ENCODE assay signal across 16 cellular contexts in the genomic region with DNA sequence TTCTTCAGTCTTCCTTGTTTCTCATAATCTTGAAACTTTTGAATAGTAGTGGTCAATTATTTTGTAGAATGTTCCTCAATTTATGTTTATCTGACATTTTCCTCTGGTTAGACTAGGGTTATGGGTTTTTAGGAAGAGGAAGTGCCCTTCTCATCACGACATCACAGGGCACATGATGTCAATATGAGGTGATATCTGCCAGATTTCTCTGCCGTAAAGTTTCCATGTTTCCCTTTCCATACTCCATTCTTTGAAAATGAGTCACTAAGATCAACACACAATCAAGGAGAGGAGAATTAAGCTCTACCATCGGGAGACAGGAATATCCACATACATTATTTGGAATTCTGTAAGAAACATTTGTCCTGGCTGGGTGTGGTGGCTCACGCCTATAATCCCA. TPM values are rescaled to one million over a fixed set of nuclear protein-coding genes. Genes with fewer than 3 reads are reported as not detected.
DNase-seq lines count a peak whose midpoint lies in the region; TF ChIP-seq lines count a peak whose summit lies in the region.
"Had no signal": no experiment of that assay in that cellular context is flagged by ENCODE, and none has a peak within 500 bp of the region (broad histone marks: within the 10 kb centered on the region; RNA-seq: fewer than 3 reads in every experiment).

No MANE protein-coding gene starts in this region.

- H3K36me3 Mint-ChIP-seq in osteocyte (ENCODE audit: unreplicated experiment) (peaks cover 5% of the 10 kb centered on the region), immature natural killer cell (no peaks in the 10 kb centered on the region)

- H3K27me3 Mint-ChIP-seq in osteocyte (ENCODE audit: unreplicated experiment): no peaks in the 10 kb centered on the region
- H3K27me3 Mint-ChIP-seq in immature natural killer cell (ENCODE audit: low read depth in 3 of 3): peaks cover 0 to 5% (median 1%) of the 10 kb centered on the region in 3 donors

- DNase-seq in GM03348 (ENCODE audit: low spot score): peak; percentile 24
- peak; percentile 60 for DNase-seq in OCI-M1 (lab: John Stamatoyannopoulos, UW)
- peak; percentile 70 to 75 for DNase-seq in dermis microvascular lymphatic vessel endothelial cell (ENCODE audit: low read depth in 2 of 2)
- no peak for DNase-seq in osteocyte (ENCODE audit: extremely low spot score, unreplicated experiment)
- DNase-seq in NCI-H2227 (lab: John Stamatoyannopoulos, UW; ENCODE audit: unreplicated experiment): no peak
- DNase-seq in right atrium auricular region (ENCODE audit: low spot score): no peak
- DNase-seq in immature natural killer cell: no peak
- no peak for DNase-seq in inferior parietal cortex (ENCODE audit: extremely low spot score)
- DNase-seq: activated CD8-positive, alpha-beta memory T cell treated with anti-CD3 and anti-CD28 coated beads, Interleukin-2, amount 50 U/mL, for 4 hours; DMS79; lower lobe of right lung; NCI-H1092; NCI-H774; psoas muscle had no signal

- no peaks in the 10 kb centered on the region for H3K36me3 ChIP-seq in right atrium auricular region
- H3K36me3 ChIP-seq: lower lobe of right lung, thoracic aorta had no signal

- H3K9me3 ChIP-seq in right atrium auricular region: no peaks in the 10 kb centered on the region
- H3K9me3 ChIP-seq: body of pancreas, lower lobe of right lung, psoas muscle, thoracic aorta had no signal

- peaks cover 5% of the 10 kb centered on the region for H3K9me3 Mint-ChIP-seq in osteocyte (ENCODE audit: unreplicated experiment)
- H3K9me3 Mint-ChIP-seq in immature natural killer cell: no peaks in the 10 kb centered on the region

- H3K4me1 ChIP-seq in right atrium auricular region: no peaks in the 10 kb centered on the region
- H3K4me1 ChIP-seq: body of pancreas, lower lobe of right lung, psoas muscle had no signal

- no peak overlapping the region for H3K27ac ChIP-seq in right atrium auricular region
- H3K27ac ChIP-seq: body of pancreas, lower lobe of right lung, psoas muscle had no signal

- peak overlapping the region; percentile 89 for H3K27ac Mint-ChIP-seq in osteocyte (ENCODE audit: unreplicated experiment)
- no peak overlapping the region for H3K27ac Mint-ChIP-seq in immature natural killer cell

- TF ChIP-seq CTCF in osteocyte (IDR thresholded peaks at IDR 0.05) (no peak), right atrium auricular region (IDR thresholded peaks at IDR 0.05) (no peak)

- no peaks in the 10 kb centered on the region for H3K27me3 ChIP-seq in right atrium auricular region
- H3K27me3 ChIP-seq: body of pancreas had no signal

- H3K4me1 Mint-ChIP-seq in osteocyte (ENCODE audit: unreplicated experiment) (peaks cover 15% of the 10 kb centered on the region), immature natural killer cell (no peaks in the 10 kb centered on the region)

- H3K4me3 Mint-ChIP-seq in osteocyte (ENCODE audit: unreplicated experiment) (no peak overlapping the region), immature natural killer cell (no peak overlapping the region)

- H3K4me3 ChIP-seq in right atrium auricular region: no peak overlapping the region
- H3K4me3 ChIP-seq: body of pancreas, lower lobe of right lung, psoas muscle, thoracic aorta had no signal

RNA-seq across cellular contexts. Expression of gene RP2, which starts 28.4 kb away (rescaled TPM):
- total RNA-seq in dermis microvascular lymphatic vessel endothelial cell (24.3 and 25.5 TPM in 2 replicates), osteocyte (15.0 and 15.7 TPM in 2 replicates), right atrium auricular region (1 to 10 TPM; 3.9 to 5.0 TPM)
- 10 to 100 TPM in 1 of 3 donors, 1 to 10 TPM in 2; 4.4 to 13.2 (median 8.2) TPM for polyA plus RNA-seq in immature natural killer cell

RNA-seq across cellular contexts. Expression of gene JADE3, which starts 46.9 kb away (rescaled TPM):
- total RNA-seq in dermis microvascular lymphatic vessel endothelial cell: 8.5 and 12.8 TPM in 2 replicates
- 11.2 and 14.0 TPM in 2 replicates for total RNA-seq in osteocyte
- 1 to 10 TPM; 3.8 to 3.9 TPM for total RNA-seq in right atrium auricular region
- under 1 TPM in 1 of 3 donors, not detected in 2; 0.20 TPM for polyA plus RNA-seq in immature natural killer cell

Comparison
In these comparisons a context has a peak if more than half of its experiments do, and no peak if none do; other contexts are left out.
1. DNase-seq: peak in GM03348 (single experiment), OCI-M1 (single experiment) and dermis microvascular lymphatic vessel endothelial cell (2 of 2); none in osteocyte (single experiment), NCI-H2227 (single experiment), right atrium auricular region (single experiment), immature natural killer cell (0 of 3) and inferior parietal cortex (single experiment).